In the genomic region with DNA sequence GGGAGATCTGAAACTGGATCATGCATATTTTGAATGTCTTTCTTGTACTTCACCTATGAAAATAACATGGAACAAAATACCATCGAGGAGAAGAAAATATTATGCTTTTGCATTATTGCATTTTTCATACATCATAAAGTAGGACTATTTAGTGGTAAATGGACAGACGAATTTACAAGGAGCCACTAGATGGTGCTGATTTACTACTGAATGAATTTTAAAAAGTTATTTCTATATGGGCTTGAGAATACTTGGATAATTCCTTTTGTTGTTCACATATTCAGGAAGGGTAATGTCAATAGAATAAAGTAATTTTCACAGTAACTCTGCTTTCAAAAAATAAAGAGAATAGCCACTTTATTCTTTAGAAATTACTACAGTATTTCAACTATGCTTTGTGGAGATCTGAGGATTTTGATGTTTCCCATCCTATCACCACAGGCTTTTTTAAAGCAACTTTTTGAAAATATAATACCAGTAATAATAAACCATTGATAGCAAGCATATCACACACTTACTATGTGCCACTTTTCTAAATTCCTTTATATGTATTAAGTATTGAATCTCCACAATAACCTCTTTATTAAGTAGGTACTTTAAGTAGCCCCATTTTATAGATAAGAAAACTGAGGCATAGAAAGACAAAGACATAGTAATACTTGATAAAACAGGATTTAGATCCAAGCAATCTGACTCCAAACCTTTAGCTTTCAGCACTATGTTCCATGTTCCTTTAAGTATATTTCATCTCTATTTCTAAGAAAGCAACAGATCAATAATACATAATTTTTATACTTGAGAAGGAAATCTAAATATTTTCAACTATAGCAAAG, we compare ENCODE assay signal across 8 cellular contexts. TPM values are rescaled to one million over a fixed set of nuclear protein-coding genes. Genes with fewer than 3 reads are reported as not detected.
DNase-seq lines count a peak whose midpoint lies in the region; ATAC-seq lines count a peak whose summit lies in the region.

No MANE protein-coding gene starts in this region.

- no peaks in the 10 kb centered on the region for H3K9me3 Mint-ChIP-seq in activated T-helper 2 cell treated with anti-CD3 and anti-CD28 coated beads, Interferon-gamma antibody, Interleukin-2, Interleukin-4, amounts not matched to agents 10 μg/mL and 5 μg/mL and 100 μg/mL, durations not matched to agents 14 hours and 24 hours and 36 hours

- no peak overlapping the region for H3K9ac ChIP-seq in SK-N-MC (ENCODE audit: insufficient read length)

- no peaks in the 10 kb centered on the region for H3K36me3 Mint-ChIP-seq in activated T-helper 2 cell treated with anti-CD3 and anti-CD28 coated beads, Interferon-gamma antibody, Interleukin-2, Interleukin-4, amounts not matched to agents 10 μg/mL and 5 μg/mL and 100 μg/mL, durations not matched to agents 14 hours and 24 hours and 36 hours (ENCODE audit: low read depth)

- no peaks in the 10 kb centered on the region for H3K9me3 ChIP-seq in SK-N-MC (ENCODE audit: low read depth, low read length)

- H3K4me3 ChIP-seq in SK-N-MC: no peak overlapping the region

- H3K27ac Mint-ChIP-seq in activated T-helper 2 cell treated with anti-CD3 and anti-CD28 coated beads, Interferon-gamma antibody, Interleukin-2, Interleukin-4, amounts not matched to agents 10 μg/mL and 5 μg/mL and 100 μg/mL, durations not matched to agents 14 hours and 24 hours and 36 hours: no peak overlapping the region

- no peaks in the 10 kb centered on the region for H3K36me3 ChIP-seq in SK-N-MC (ENCODE audit: insufficient read depth, low read length)

- DNase-seq in DMS 273 (lab: John Stamatoyannopoulos, UW; ENCODE audit: unreplicated experiment) (peak; percentile 10), SK-N-MC (ENCODE audit: low read depth, low spot score) (peak; percentile 16), iPS DF 4.7 (ENCODE audit: extremely low read depth, low spot score) (peak; percentile 7)
- DNase-seq in activated CD4-positive, alpha-beta T cell treated with anti-CD3 and anti-CD28 coated beads for 4 hours: no peak
- DNase-seq in activated T-helper 2 cell treated with anti-CD3 and anti-CD28 coated beads, Interferon-gamma antibody, Interleukin-2, Interleukin-4, amounts not matched to agents 10 μg/mL and 5 μg/mL and 100 μg/mL, durations not matched to agents 14 hours and 24 hours and 36 hours (ENCODE audit: low spot score): no peak

- no peaks in the 10 kb centered on the region for H3K27me3 Mint-ChIP-seq in activated T-helper 2 cell treated with anti-CD3 and anti-CD28 coated beads, Interferon-gamma antibody, Interleukin-2, Interleukin-4, amounts not matched to agents 10 μg/mL and 5 μg/mL and 100 μg/mL, durations not matched to agents 14 hours and 24 hours and 36 hours (ENCODE audit: low read depth)

- no peaks in the 10 kb centered on the region for H3K4me1 Mint-ChIP-seq in activated T-helper 2 cell treated with anti-CD3 and anti-CD28 coated beads, Interferon-gamma antibody, Interleukin-2, Interleukin-4, amounts not matched to agents 10 μg/mL and 5 μg/mL and 100 μg/mL, durations not matched to agents 14 hours and 24 hours and 36 hours (ENCODE audit: low read depth)

- H3K27ac ChIP-seq in SK-N-MC: no peak overlapping the region

- intact Hi-C loops in activated T-helper 2 cell treated with anti-CD3 and anti-CD28 coated beads, Interferon-gamma antibody, Interleukin-2, Interleukin-4, amounts not matched to agents 10 μg/mL and 5 μg/mL and 100 μg/mL, durations not matched to agents 14 hours and 24 hours and 36 hours (cut with micrococcal nuclease): no loop called here

- ATAC-seq in HG02885 (IDR thresholded peaks at IDR 0.05; ENCODE audit: poor library complexity, unreplicated experiment) (peak; percentile 56), GM19467 (IDR thresholded peaks at IDR 0.05; ENCODE audit: unreplicated experiment) (no peak), HG02571 (IDR thresholded peaks at IDR 0.05; ENCODE audit: unreplicated experiment) (no peak)

- H3K4me3 Mint-ChIP-seq in activated T-helper 2 cell treated with anti-CD3 and anti-CD28 coated beads, Interferon-gamma antibody, Interleukin-2, Interleukin-4, amounts not matched to agents 10 μg/mL and 5 μg/mL and 100 μg/mL, durations not matched to agents 14 hours and 24 hours and 36 hours (ENCODE audit: low read depth): no peak overlapping the region

RNA-seq across cellular contexts. Expression of a gene that starts 38.6 kb away (rescaled TPM):
- 0.30 and 0.43 TPM in 2 replicates for total RNA-seq in activated T-helper 2 cell treated with anti-CD3 and anti-CD28 coated beads, Interferon-gamma antibody, Interleukin-2, Interleukin-4, amounts not matched to agents 10 μg/mL and 5 μg/mL and 100 μg/mL, durations not matched to agents 14 hours and 24 hours and 36 hours

Comparison
In these comparisons a context has a peak if more than half of its experiments do, and no peak if none do; other contexts are left out.
1. DNase-seq: peak in DMS 273 (single experiment), SK-N-MC (single experiment) and iPS DF 4.7 (single experiment); none in activated CD4-positive, alpha-beta T cell treated with anti-CD3 and anti-CD28 coated beads for 4 hours (0 of 2) and activated T-helper 2 cell treated with anti-CD3 and anti-CD28 coated beads, Interferon-gamma antibody, Interleukin-2, Interleukin-4, amounts not matched to agents 10 μg/mL and 5 μg/mL and 100 μg/mL, durations not matched to agents 14 hours and 24 hours and 36 hours (single experiment).